ENCODE assay signal across 8 cellular contexts in genomic region chr20:64316415-64317083, GRCh38.
DNase-seq lines count a peak whose midpoint lies in the region; ATAC-seq, FAIRE-seq and TF ChIP-seq lines count a peak whose summit lies in the region.
"Not testable (repeated sequence)": the region's sequence is repeated elsewhere in the genome, so short reads cannot be mapped to it uniquely, and the experiment has no call there.

No MANE protein-coding gene starts in this region.

- ATAC-seq in K562: peak; percentile 92
- peak in 7 of 8 donors; percentile 11 to 72 (median 39) for ATAC-seq in heart right ventricle
- ATAC-seq in memory B cell (ENCODE audit: low read depth): peak; percentile 15

- not testable (repeated sequence) for H3K36me3 Mint-ChIP-seq in memory B cell

- H3K4me1 Mint-ChIP-seq in memory B cell: not testable (repeated sequence)

- WGBS in K562 (ENCODE audit: insufficient coverage, low coverage, missing lambda C conversion rate): 3% methylated on average over 28 of the region's 87 CpGs
- WGBS in heart right ventricle, 2 donors: 4 to 7% methylated on average over 84 to 85 of the region's 87 CpGs

- DNase-seq in Daoy (ENCODE audit: low read depth) (peak; percentile 30), NCI-H1417 (lab: John Stamatoyannopoulos, UW) (peak; percentile 11 to 40 (median 29)), K562 (ENCODE audit: extremely low read depth in 1 of 4, low spot score in 3 of 4) (peak; percentile 78 to 89 (median 87)), heart right ventricle (peak in 1 of 2 donors; percentile 16), urothelium cell line (ENCODE audit: low spot score) (peak; percentile 30)
- DNase-seq in activated CD4-positive, alpha-beta T cell treated with anti-CD3 and anti-CD28 coated beads, Interleukin-2, amount 50 U/mL, for 48 hours: peak; percentile 38 to 41
- DNase-seq in memory B cell (ENCODE audit: low spot score in 2 of 2): not testable (repeated sequence)
- peak; percentile 31 for DNase-seq in stimulated activated CD4-positive, alpha-beta T cell treated with anti-CD3 and anti-CD28 coated beads, Interleukin-12 subunit alpha, Interleukin-12 subunit beta, amount 100 ng/mL, for 4 hours

- peaks cover 18% of the 10 kb centered on the region for H3K27me3 Mint-ChIP-seq in memory B cell

- in situ Hi-C loops in K562 (cut with MboI): not testable (repeated sequence)

- POLR2A ChIA-PET in K562 (lab: Yijun Ruan, JAX): not testable (repeated sequence)

- not testable (repeated sequence) for H3K79me2 ChIP-seq in K562 (ENCODE audit: control insufficient read depth, insufficient read depth, low read length)

- not testable (repeated sequence) for FAIRE-seq in K562 (lab: Jason Lieb, UNC); urothelium cell line (lab: Jason Lieb, UNC)

- H2AFZ ChIP-seq in K562 (ENCODE audit: low read depth, low read length): peak overlapping the region; percentile 70

- H3K4me3 ChIP-seq in K562 (peak overlapping the region; percentile 44), heart right ventricle (peak overlapping the region in 2 of 10 donors; percentile 22 to 26)

- CTCF ChIA-PET in K562 (lab: Yijun Ruan, JAX; ENCODE audit: low intra/inter-chr PET ratio): not testable (repeated sequence)

- peak overlapping the region; percentile 51 to 86; a peak in 3 of 4 replicates for H3K9ac ChIP-seq in K562 (ENCODE audit: insufficient read depth in 1 of 2, low read depth in 2 of 2, low read length in 2 of 2)

- BruUV-seq in K562 (replicated peaks; lab: Mats Ljungman, UMichigan): not testable (repeated sequence)

- H3K9me1 ChIP-seq in K562 (ENCODE audit: control insufficient read depth, insufficient read depth, low read length): not testable (repeated sequence)

- peak; percentile 82 to 83 for TF ChIP-seq RAD21 in K562 (CRISPR knock-in tag; conservative IDR thresholded peaks at IDR 0.05 in 1 of 2, IDR thresholded peaks at IDR 0.05 in 1 of 2)

- H3K9me3 Mint-ChIP-seq in memory B cell: not testable (repeated sequence)

- TF ChIP-seq CTCF in K562 (IDR thresholded peaks at IDR 0.05 in 2 of 3, conservative IDR thresholded peaks at IDR 0.05 in 1 of 3; ENCODE audit: insufficient read depth in 2 of 3, low read depth in 1 of 3, low read length in 3 of 3): peak in 2 of 3 experiments; percentile 48 to 74; a peak in 4 of 6 replicates
- TF ChIP-seq CTCF in heart right ventricle (IDR thresholded peaks at IDR 0.05): peak in 2 of 9 donors; percentile 3 to 23

- peaks cover 2 to 13% of the 10 kb centered on the region in 2 experiments; a peak in 4 of 5 replicates for H3K4me1 ChIP-seq in K562 (replicated peaks in 1 of 2; ENCODE audit: control insufficient read depth in 2 of 2, insufficient read depth in 2 of 2, low read length in 2 of 2)
- not testable (repeated sequence) for H3K4me1 ChIP-seq in heart right ventricle

- intact Hi-C loops in K562 (cut with micrococcal nuclease); heart right ventricle (cut with DNase I): not testable (repeated sequence)

- H3K27ac ChIP-seq in K562 (ENCODE audit: extremely low read depth, low read depth, low read length): peak overlapping the region; percentile 74; the same call in 2 of the 3 replicates
- H3K27ac ChIP-seq in heart right ventricle: not testable (repeated sequence)

- H3K4me2 ChIP-seq in K562 (ENCODE audit: insufficient read depth, low read length): peak overlapping the region; percentile 32

- H3K4me3 Mint-ChIP-seq in memory B cell: not testable (repeated sequence)

- H3K27me3 ChIP-seq in K562 (ENCODE audit: control insufficient read depth in 2 of 2, insufficient read depth in 2 of 2, low read length in 2 of 2): not testable (repeated sequence)
- H3K27me3 ChIP-seq in heart right ventricle: peaks cover 0 to 33% (median 9%) of the 10 kb centered on the region in 7 donors

- not testable (repeated sequence) for TF ChIP-seq EP300 in K562 (IDR thresholded peaks at IDR 0.05; ENCODE audit: low read length)

- H4K20me1 ChIP-seq in K562 (replicated peaks; ENCODE audit: control insufficient read depth, insufficient read depth, low read length): not testable (repeated sequence)

- not testable (repeated sequence) for H3K27ac Mint-ChIP-seq in memory B cell

- not testable (repeated sequence) for H3K9me3 ChIP-seq in K562 (replicated peaks; ENCODE audit: control insufficient read depth, insufficient read depth, low read depth, low read length); heart right ventricle

- not testable (repeated sequence) for H3K36me3 ChIP-seq in K562 (ENCODE audit: control insufficient read depth, insufficient read depth, low read length); heart right ventricle

- not testable (repeated sequence) for TF ChIP-seq POLR2A in K562 (conservative IDR thresholded peaks at IDR 0.05)

TF ChIP-seq in K562, 482 proteins besides CTCF, POLR2A, EP300 and RAD21 (continues in another document):
- peak; percentile 63 to 90 for TF ChIP-seq MAZ (CRISPR knock-in tag; conservative IDR thresholded peaks at IDR 0.05 in 1 of 2, IDR thresholded peaks at IDR 0.05 in 1 of 2)
- TF ChIP-seq ZNF592 (IDR thresholded peaks at IDR 0.05): peak; percentile 45; the same call in 1 of the 2 replicates
- peak; percentile 45; the same call in 1 of the 2 replicates for TF ChIP-seq RBFOX2 (IDR thresholded peaks at IDR 0.05; ENCODE audit: low read depth, low read length)
- TF ChIP-seq DEAF1 (CRISPR knock-in tag; IDR thresholded peaks at IDR 0.05): peak; percentile 60
- TF ChIP-seq VEZF1 (CRISPR knock-in tag; IDR thresholded peaks at IDR 0.05): peak; percentile 91
- peak; percentile 17; the same call in 1 of the 2 replicates for TF ChIP-seq POLR2AphosphoS5 (IDR thresholded peaks at IDR 0.05; ENCODE audit: control insufficient read depth, insufficient read depth, low read depth, low read length)
- peak in 1 of 2 experiments; percentile 11; a peak in 1 of 4 replicates for TF ChIP-seq NRF1 (conservative IDR thresholded peaks at IDR 0.05 in 1 of 2, IDR thresholded peaks at IDR 0.05 in 1 of 2)
- peak; percentile 90 for TF ChIP-seq EGR1 (conservative IDR thresholded peaks at IDR 0.05)
- TF ChIP-seq SAFB (IDR thresholded peaks at IDR 0.05; ENCODE audit: borderline replicate concordance, low read depth, low read length): peak; percentile 93
- TF ChIP-seq HDAC1 (IDR thresholded peaks at IDR 0.05): 0 out of 4 replicates have a peak, but pooled peaks of 1 of the 2 experiments have one; percentile 16

Comparison
In these comparisons a context has a peak if more than half of its experiments do, and no peak if none do; other contexts are left out.
1. ATAC-seq: peak in every context shown above with its lines; median percentile 92 in K562; 39 in heart right ventricle; 15 in memory B cell.